ENCODE assay signal across 2 cellular contexts in genomic region chr5:135481908-135482307, GRCh38.
TF ChIP-seq lines count a peak whose summit lies in the region.

No MANE protein-coding gene starts in this region.

TF ChIP-seq in H1, 55 proteins besides CTCF, POLR2A, EP300 and RAD21 (continued from another document):
- TF ChIP-seq JUND (IDR thresholded peaks at IDR 0.05; ENCODE audit: low read length) (no peak), CREB1 (IDR thresholded peaks at IDR 0.05) (no peak), SUZ12 (IDR thresholded peaks at IDR 0.05; ENCODE audit: low read length) (no peak)
TF ChIP-seq in H1: peak in this region for 0.

TF ChIP-seq in HEK293T, 16 proteins besides CTCF, POLR2A, EP300 and RAD21 (continued from another document):
- no peak for TF ChIP-seq FOXK2 (IDR thresholded peaks at IDR 0.05)
- no peak for TF ChIP-seq PKNOX1 (IDR thresholded peaks at IDR 0.05)
- TF ChIP-seq ZNF384 (IDR thresholded peaks at IDR 0.05) = no peak
- TF ChIP-seq CTBP1 (IDR thresholded peaks at IDR 0.05; ENCODE audit: borderline replicate concordance) = no peak
- TF ChIP-seq SP1 (IDR thresholded peaks at IDR 0.05) = no peak
- TF ChIP-seq NFRKB (IDR thresholded peaks at IDR 0.05) = no peak
- TF ChIP-seq FOXM1 (IDR thresholded peaks at IDR 0.05; ENCODE audit: borderline replicate concordance) = no peak
